14 cellular contexts compared by ENCODE assay signal in the genomic region with DNA sequence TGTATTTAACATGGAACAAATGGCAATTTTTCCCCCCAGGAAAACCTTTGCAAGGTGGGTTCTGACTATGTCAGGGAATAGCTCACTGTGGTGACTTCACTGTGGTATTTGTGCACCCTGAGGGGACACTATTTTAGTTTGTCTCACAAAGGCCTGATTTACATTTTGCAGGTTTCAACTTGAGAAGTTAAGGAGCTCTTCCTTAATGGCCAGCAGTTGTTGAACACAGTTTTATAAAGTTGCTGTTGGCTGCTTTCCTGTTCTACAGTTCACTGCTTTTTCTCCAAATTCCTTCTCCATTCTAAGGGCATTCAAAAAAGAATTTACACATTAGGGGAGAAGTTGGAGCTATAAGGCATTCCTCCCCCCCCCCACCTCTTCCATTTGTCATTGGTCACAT. TPM values are rescaled to one million over a fixed set of nuclear protein-coding genes. Genes with fewer than 3 reads are reported as not detected.
A peak's percentile ranks its signal among the peaks of the same experiment; 100 is the strongest.
DNase-seq lines count a peak whose midpoint lies in the region; ATAC-seq and TF ChIP-seq lines count a peak whose summit lies in the region.
"Had no signal": no experiment of that assay in that cellular context is flagged by ENCODE, and none has a peak within 500 bp of the region (broad histone marks: within the 10 kb centered on the region; RNA-seq: fewer than 3 reads in every experiment).

No MANE protein-coding gene starts in this region.

- no peak overlapping the region for H3K27ac Mint-ChIP-seq in activated CD8-positive, alpha-beta T cell treated with anti-CD3 and anti-CD28 coated beads, Interleukin-2, amount 10 ng/mL, durations not matched to agents 7 days and 5 days
- H3K27ac Mint-ChIP-seq: activated CD8-positive, alpha-beta T cell treated with anti-CD3 and anti-CD28 coated beads for 36 hours; H9 had no signal

- H3K9me3 ChIP-seq in SK-N-MC (ENCODE audit: low read depth, low read length) = no peaks in the 10 kb centered on the region
- H3K9me3 ChIP-seq in skeletal muscle satellite cell (replicated peaks; ENCODE audit: low read length) = no peaks in the 10 kb centered on the region
- no peaks in the 10 kb centered on the region for H3K9me3 ChIP-seq in mucosa of descending colon
- no peaks in the 10 kb centered on the region for H3K9me3 ChIP-seq in effector memory CD4-positive, alpha-beta T cell (ENCODE audit: control insufficient read depth, low read length)

- H3K4me1 ChIP-seq in skeletal muscle satellite cell (ENCODE audit: control insufficient read depth, insufficient read depth, low read length) = peaks cover 66% of the 10 kb centered on the region
- H3K4me1 ChIP-seq in mucosa of descending colon (ENCODE audit: low read depth) = peaks cover 6% of the 10 kb centered on the region
- peaks cover 11% of the 10 kb centered on the region for H3K4me1 ChIP-seq in effector memory CD4-positive, alpha-beta T cell (ENCODE audit: control insufficient read depth, insufficient read depth, low read length, poor library complexity, severe bottlenecking)

- POLR2A ChIA-PET in activated CD8-positive, alpha-beta T cell treated with anti-CD3 and anti-CD28 coated beads, Interleukin-2, amount 10 ng/mL, durations not matched to agents 7 days and 5 days (lab: Charles Lee) = interaction anchor here (0.5 to 0.6 kb wide), 2 partner anchors 138 to 491 kb away, joined by 3 read pairs; no protein-coding TSS in a partner anchor

- intact Hi-C loops in mucosa of descending colon (cut with DNase I, micrococcal nuclease) = no loop called here

- H3K27me3 ChIP-seq in skeletal muscle satellite cell (ENCODE audit: control insufficient read depth, insufficient read depth, low read length) = no peaks in the 10 kb centered on the region
- H3K27me3 ChIP-seq in effector memory CD4-positive, alpha-beta T cell (replicated peaks; ENCODE audit: control insufficient read depth, insufficient read depth, low read length, poor library complexity, severe bottlenecking) = peaks cover 24% of the 10 kb centered on the region

- no peaks in the 10 kb centered on the region for H3K36me3 Mint-ChIP-seq in activated CD8-positive, alpha-beta T cell treated with anti-CD3 and anti-CD28 coated beads, Interleukin-2, amount 10 ng/mL, durations not matched to agents 7 days and 5 days (ENCODE audit: low read depth)

- peaks cover 67% of the 10 kb centered on the region for H3K27me3 Mint-ChIP-seq in activated CD8-positive, alpha-beta T cell treated with anti-CD3 and anti-CD28 coated beads, Interleukin-2, amount 10 ng/mL, durations not matched to agents 7 days and 5 days (ENCODE audit: low read depth)

- H3K9ac ChIP-seq in SK-N-MC (ENCODE audit: insufficient read length) (no peak overlapping the region), skeletal muscle satellite cell (ENCODE audit: low read depth, low read length) (peak overlapping the region; percentile 98)

- DNase-seq in GM12865 (ENCODE audit: low read depth) (peak; percentile 41), SK-N-MC (ENCODE audit: low read depth, low spot score) (no peak), fibroblast of villous mesenchyme (ENCODE audit: low read depth) (no peak), mucosa of descending colon (no peak)
- no peak for DNase-seq in effector memory CD4-positive, alpha-beta T cell
- no peak for DNase-seq in activated CD8-positive, alpha-beta T cell treated with anti-CD3 and anti-CD28 coated beads, Interleukin-2, amount 10 ng/mL, durations not matched to agents 7 days and 5 days
- DNase-seq: activated CD8-positive, alpha-beta T cell treated with anti-CD3 and anti-CD28 coated beads for 36 hours; activated naive CD4-positive, alpha-beta T cell treated with Interleukin-2 at 50 U/mL for 16 hours; H9; OCI-M1; T-helper 2 cell had no signal

- ATAC-seq in mucosa of descending colon (no peak), HG03045 (IDR thresholded peaks at IDR 0.05; ENCODE audit: unreplicated experiment) (no peak)
- no peak for ATAC-seq in activated CD8-positive, alpha-beta T cell treated with anti-CD3 and anti-CD28 coated beads, Interleukin-2, amount 10 ng/mL, durations not matched to agents 7 days and 5 days
- ATAC-seq: activated CD8-positive, alpha-beta T cell treated with anti-CD3 and anti-CD28 coated beads for 36 hours; K562 had no signal

- H3K36me3 ChIP-seq in SK-N-MC (ENCODE audit: insufficient read depth, low read length) = no peaks in the 10 kb centered on the region
- H3K36me3 ChIP-seq in skeletal muscle satellite cell (ENCODE audit: insufficient read depth, low read length) = peaks cover 23% of the 10 kb centered on the region
- no peaks in the 10 kb centered on the region for H3K36me3 ChIP-seq in mucosa of descending colon (ENCODE audit: low read depth)
- H3K36me3 ChIP-seq in effector memory CD4-positive, alpha-beta T cell (ENCODE audit: control insufficient read depth, insufficient read depth, low read length) = no peaks in the 10 kb centered on the region

- peak overlapping the region; percentile 84 for H3K4me2 ChIP-seq in skeletal muscle satellite cell (ENCODE audit: low read length)

- H3K9me3 Mint-ChIP-seq in activated CD8-positive, alpha-beta T cell treated with anti-CD3 and anti-CD28 coated beads, Interleukin-2, amount 10 ng/mL, durations not matched to agents 7 days and 5 days (ENCODE audit: insufficient read depth) = no peaks in the 10 kb centered on the region
- H3K9me3 Mint-ChIP-seq: activated CD8-positive, alpha-beta T cell treated with anti-CD3 and anti-CD28 coated beads for 36 hours; H9 had no signal

- CTCF ChIA-PET in activated CD8-positive, alpha-beta T cell treated with anti-CD3 and anti-CD28 coated beads, Interleukin-2, amount 10 ng/mL, durations not matched to agents 7 days and 5 days (lab: Charles Lee) = interaction anchor here (0.9 to 1.0 kb wide), 2 partner anchors 9 to 32 kb away, joined by 3 read pairs; no protein-coding TSS in a partner anchor

- H3K4me3 ChIP-seq in GM12865 (ENCODE audit: low read depth, low read length) (peak overlapping the region; percentile 14; the same call in 1 of the 2 replicates), SK-N-MC (no peak overlapping the region), fibroblast of villous mesenchyme (ENCODE audit: low read depth, low read length) (peak overlapping the region; percentile 94), skeletal muscle satellite cell (ENCODE audit: low read length) (peak overlapping the region; percentile 94), mucosa of descending colon (no peak overlapping the region)
- no peak overlapping the region for H3K4me3 ChIP-seq in effector memory CD4-positive, alpha-beta T cell (ENCODE audit: insufficient read depth, low read depth, low read length, poor library complexity, severe bottlenecking)
- H3K4me3 ChIP-seq: K562 had no signal

- TF ChIP-seq CTCF in GM12865 (IDR thresholded peaks at IDR 0.05; ENCODE audit: insufficient read depth, low read depth, low read length, missing control alignments) = no peak
- TF ChIP-seq CTCF in fibroblast of villous mesenchyme (IDR thresholded peaks at IDR 0.05; ENCODE audit: insufficient read depth, low read depth, low read length) = no peak
- no peak for TF ChIP-seq CTCF in mucosa of descending colon (IDR thresholded peaks at IDR 0.05)

- H3K4me1 Mint-ChIP-seq in activated CD8-positive, alpha-beta T cell treated with anti-CD3 and anti-CD28 coated beads, Interleukin-2, amount 10 ng/mL, durations not matched to agents 7 days and 5 days (ENCODE audit: low read depth) = peaks cover 7% of the 10 kb centered on the region

- H3K27ac ChIP-seq in SK-N-MC = 0 out of 2 replicates have a peak overlapping the region, but pooled peaks have one; percentile 10
- H3K27ac ChIP-seq in effector memory CD4-positive, alpha-beta T cell (ENCODE audit: insufficient read depth, low read length, poor library complexity, severe bottlenecking) = no peak overlapping the region

- no peak overlapping the region for H3K4me3 Mint-ChIP-seq in activated CD8-positive, alpha-beta T cell treated with anti-CD3 and anti-CD28 coated beads, Interleukin-2, amount 10 ng/mL, durations not matched to agents 7 days and 5 days
- H3K4me3 Mint-ChIP-seq: activated CD8-positive, alpha-beta T cell treated with anti-CD3 and anti-CD28 coated beads for 36 hours; H9 had no signal

RNA-seq across cellular contexts. Expression of gene LAMC1, which starts 4.6 kb away (rescaled TPM):
- total RNA-seq in fibroblast of villous mesenchyme (541 and 761 TPM in 2 replicates), mucosa of descending colon (100 to 1,000 TPM in 1 of 3 donors, 10 to 100 TPM in 2; 22.5 to 137 (median 46.7) TPM)
- 721 and 783 TPM in 2 replicates for total RNA-seq in skeletal muscle satellite cell (2012; rRNA removed)
- total RNA-seq in activated CD8-positive, alpha-beta T cell treated with anti-CD3 and anti-CD28 coated beads, Interleukin-2, amount 10 ng/mL, durations not matched to agents 7 days and 5 days = not detected

Comparison
In these comparisons a context has a peak if more than half of its experiments do, and no peak if none do; other contexts are left out.
1. H3K4me3 ChIP-seq: peak in GM12865 (single experiment), fibroblast of villous mesenchyme (single experiment) and skeletal muscle satellite cell (single experiment); none in SK-N-MC (single experiment), mucosa of descending colon (single experiment) and effector memory CD4-positive, alpha-beta T cell (single experiment).
2. RNA of gene LAMC1, which starts 4.6 kb away (total RNA-seq): 541 to 761 TPM in fibroblast of villous mesenchyme and 22.5 to 137 TPM in mucosa of descending colon; not detected in activated CD8-positive, alpha-beta T cell treated with anti-CD3 and anti-CD28 coated beads, Interleukin-2, amount 10 ng/mL, durations not matched to agents 7 days and 5 days; every median in the first group is over 10 times any median in the second.